1 cellular context compared by ENCODE assay signal in the genomic region with DNA sequence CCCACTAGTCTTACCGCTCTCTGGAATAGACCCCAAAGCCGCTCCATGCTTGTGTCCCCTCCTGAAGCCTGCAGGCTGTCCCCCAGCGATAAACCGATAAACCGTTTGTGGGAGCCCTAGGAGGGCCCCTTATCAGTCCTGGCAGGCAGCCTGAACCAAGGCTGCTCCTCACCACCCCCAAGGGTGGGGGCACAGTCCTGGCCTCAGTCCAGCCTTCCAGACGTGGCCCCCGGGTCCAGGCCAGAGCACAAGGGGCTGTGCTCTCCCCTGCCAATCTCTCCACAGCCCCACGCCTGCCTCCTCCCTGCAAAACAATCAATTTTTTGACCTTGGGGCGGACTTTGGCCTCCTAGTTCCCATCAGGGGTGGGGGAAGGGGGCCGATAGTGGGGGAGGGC.
TF ChIP-seq lines count a peak whose summit lies in the region.

A gene (minus strand): TSS at position 90 of the 397 bp plus-strand sequence. CDS start 43 bp downstream, at position 47.

TF ChIP-seq in liver, 16 proteins besides CTCF, POLR2A, EP300 and RAD21 (continued from another document):
- TF ChIP-seq EGR1 (IDR thresholded peaks at IDR 0.05; ENCODE audit: low read depth in 2 of 2) (peak in 1 of 2 donors; percentile 29), SP1 (IDR thresholded peaks at IDR 0.05) (peak; percentile 46), NR2F2 (IDR thresholded peaks at IDR 0.05) (no peak), HNF4A (conservative IDR thresholded peaks at IDR 0.05) (peak; percentile 90 to 92), TAF1 (conservative IDR thresholded peaks at IDR 0.05) (no peak), FOXA2 (IDR thresholded peaks at IDR 0.05) (no peak), HNF4G (IDR thresholded peaks at IDR 0.05) (peak; percentile 81), FOXA1 (IDR thresholded peaks at IDR 0.05) (no peak), GABPA (IDR thresholded peaks at IDR 0.05 in 1 of 2, conservative IDR thresholded peaks at IDR 0.05 in 1 of 2) (no peak), JUND (IDR thresholded peaks at IDR 0.05) (no peak), YY1 (IDR thresholded peaks at IDR 0.05) (peak; percentile 53)
- TF ChIP-seq, protein P1, sequence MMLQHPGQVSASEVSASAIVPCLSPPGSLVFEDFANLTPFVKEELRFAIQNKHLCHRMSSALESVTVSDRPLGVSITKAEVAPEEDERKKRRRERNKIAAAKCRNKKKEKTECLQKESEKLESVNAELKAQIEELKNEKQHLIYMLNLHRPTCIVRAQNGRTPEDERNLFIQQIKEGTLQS (IDR thresholded peaks at IDR 0.05), result no peak
- TF ChIP-seq, protein P2, sequence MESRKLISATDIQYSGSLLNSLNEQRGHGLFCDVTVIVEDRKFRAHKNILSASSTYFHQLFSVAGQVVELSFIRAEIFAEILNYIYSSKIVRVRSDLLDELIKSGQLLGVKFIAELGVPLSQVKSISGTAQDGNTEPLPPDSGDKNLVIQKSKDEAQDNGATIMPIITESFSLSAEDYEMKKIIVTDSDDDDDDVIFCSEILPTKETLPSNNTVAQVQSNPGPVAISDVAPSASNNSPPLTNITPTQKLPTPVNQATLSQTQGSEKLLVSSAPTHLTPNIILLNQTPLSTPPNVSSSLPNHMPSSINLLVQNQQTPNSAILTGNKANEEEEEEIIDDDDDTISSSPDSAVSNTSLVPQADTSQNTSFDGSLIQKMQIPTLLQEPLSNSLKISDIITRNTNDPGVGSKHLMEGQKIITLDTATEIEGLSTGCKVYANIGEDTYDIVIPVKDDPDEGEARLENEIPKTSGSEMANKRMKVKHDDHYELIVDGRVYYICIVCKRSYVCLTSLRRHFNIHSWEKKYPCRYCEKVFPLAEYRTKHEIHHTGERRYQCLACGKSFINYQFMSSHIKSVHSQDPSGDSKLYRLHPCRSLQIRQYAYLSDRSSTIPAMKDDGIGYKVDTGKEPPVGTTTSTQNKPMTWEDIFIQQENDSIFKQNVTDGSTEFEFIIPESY (IDR thresholded peaks at IDR 0.05), result no peak
- TF ChIP-seq, protein P3, sequence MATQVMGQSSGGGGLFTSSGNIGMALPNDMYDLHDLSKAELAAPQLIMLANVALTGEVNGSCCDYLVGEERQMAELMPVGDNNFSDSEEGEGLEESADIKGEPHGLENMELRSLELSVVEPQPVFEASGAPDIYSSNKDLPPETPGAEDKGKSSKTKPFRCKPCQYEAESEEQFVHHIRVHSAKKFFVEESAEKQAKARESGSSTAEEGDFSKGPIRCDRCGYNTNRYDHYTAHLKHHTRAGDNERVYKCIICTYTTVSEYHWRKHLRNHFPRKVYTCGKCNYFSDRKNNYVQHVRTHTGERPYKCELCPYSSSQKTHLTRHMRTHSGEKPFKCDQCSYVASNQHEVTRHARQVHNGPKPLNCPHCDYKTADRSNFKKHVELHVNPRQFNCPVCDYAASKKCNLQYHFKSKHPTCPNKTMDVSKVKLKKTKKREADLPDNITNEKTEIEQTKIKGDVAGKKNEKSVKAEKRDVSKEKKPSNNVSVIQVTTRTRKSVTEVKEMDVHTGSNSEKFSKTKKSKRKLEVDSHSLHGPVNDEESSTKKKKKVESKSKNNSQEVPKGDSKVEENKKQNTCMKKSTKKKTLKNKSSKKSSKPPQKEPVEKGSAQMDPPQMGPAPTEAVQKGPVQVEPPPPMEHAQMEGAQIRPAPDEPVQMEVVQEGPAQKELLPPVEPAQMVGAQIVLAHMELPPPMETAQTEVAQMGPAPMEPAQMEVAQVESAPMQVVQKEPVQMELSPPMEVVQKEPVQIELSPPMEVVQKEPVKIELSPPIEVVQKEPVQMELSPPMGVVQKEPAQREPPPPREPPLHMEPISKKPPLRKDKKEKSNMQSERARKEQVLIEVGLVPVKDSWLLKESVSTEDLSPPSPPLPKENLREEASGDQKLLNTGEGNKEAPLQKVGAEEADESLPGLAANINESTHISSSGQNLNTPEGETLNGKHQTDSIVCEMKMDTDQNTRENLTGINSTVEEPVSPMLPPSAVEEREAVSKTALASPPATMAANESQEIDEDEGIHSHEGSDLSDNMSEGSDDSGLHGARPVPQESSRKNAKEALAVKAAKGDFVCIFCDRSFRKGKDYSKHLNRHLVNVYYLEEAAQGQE (IDR thresholded peaks at IDR 0.05), result peak; percentile 54
TF ChIP-seq in liver: peak in this region for 8.
